16 cellular contexts compared by ENCODE assay signal in the genomic region with DNA sequence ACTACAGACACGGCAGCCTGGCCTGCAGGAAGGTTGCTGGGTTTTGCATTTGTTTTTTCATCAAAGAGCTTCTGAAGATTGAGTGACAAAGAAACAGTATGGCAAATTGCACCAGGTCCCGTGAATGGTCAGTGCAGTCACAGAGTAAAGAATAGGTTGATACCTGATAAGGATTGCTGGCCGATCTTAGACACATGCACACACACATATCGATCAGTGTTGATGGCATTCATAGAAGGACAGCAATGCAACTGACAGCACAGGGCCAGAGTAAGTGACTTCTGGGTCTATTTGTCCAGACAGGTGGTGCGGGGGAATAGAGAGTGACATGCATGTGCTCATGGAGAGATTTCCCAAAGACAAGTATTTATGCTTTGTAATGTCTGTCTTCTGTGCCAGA. TPM values are rescaled to one million over a fixed set of nuclear protein-coding genes. Genes with fewer than 3 reads are reported as not detected.
DNase-seq lines count a peak whose midpoint lies in the region; ATAC-seq and TF ChIP-seq lines count a peak whose summit lies in the region.
"Had no signal": no experiment of that assay in that cellular context is flagged by ENCODE, and none has a peak within 500 bp of the region (broad histone marks: within the 10 kb centered on the region; RNA-seq: fewer than 3 reads in every experiment).

No MANE protein-coding gene starts in this region.

- H3K27ac ChIP-seq in gastroesophageal sphincter = peak overlapping the region; percentile 15 to 96 (median 92)
- H3K27ac ChIP-seq in aorta (ENCODE audit: low read depth in 1 of 2, low read length in 2 of 2) = no peak overlapping the region
- H3K27ac ChIP-seq: BLaER1, GM23248 had no signal

- no peak for TF ChIP-seq EP300 in gastroesophageal sphincter (IDR thresholded peaks at IDR 0.05)

- peaks cover 34% of the 10 kb centered on the region for H3K4me1 Mint-ChIP-seq in progenitor cell of endocrine pancreas (ENCODE audit: low read depth)
- H3K4me1 Mint-ChIP-seq: CD8-positive, alpha-beta memory T cell had no signal

- H3K9me3 ChIP-seq in gastroesophageal sphincter (no peaks in the 10 kb centered on the region), aorta (ENCODE audit: control insufficient read depth, low read length) (no peaks in the 10 kb centered on the region)
- H3K9me3 ChIP-seq: BLaER1, Caco-2 had no signal

- intact Hi-C loops in aorta (cut with DNase I) = no loop called here

- H3K27ac Mint-ChIP-seq in progenitor cell of endocrine pancreas = peak overlapping the region; percentile 39
- H3K27ac Mint-ChIP-seq: CD8-positive, alpha-beta memory T cell; IgD-negative memory B cell had no signal

- TF ChIP-seq CTCF in gastroesophageal sphincter (IDR thresholded peaks at IDR 0.05) (no peak), progenitor cell of endocrine pancreas (IDR thresholded peaks at IDR 0.05; ENCODE audit: unreplicated experiment) (no peak)

- WGBS in gastroesophageal sphincter (ENCODE audit: low coverage in 1 of 2), 2 donors = 71 to 79% methylated on average over 3 to 4 of the region's 5 CpGs
- 96 to 99% methylated on average over 5 of the region's 5 CpGs for WGBS in aorta, 2 donors

- no peaks in the 10 kb centered on the region for H3K36me3 Mint-ChIP-seq in progenitor cell of endocrine pancreas (ENCODE audit: insufficient read depth)
- H3K36me3 Mint-ChIP-seq: CD8-positive, alpha-beta memory T cell had no signal

- TF ChIP-seq POLR2A in gastroesophageal sphincter (IDR thresholded peaks at IDR 0.05) = no peak

- H3K4me3 ChIP-seq in gastroesophageal sphincter (no peak overlapping the region), aorta (ENCODE audit: low read length in 2 of 2) (no peak overlapping the region)
- H3K4me3 ChIP-seq: BLaER1, GM23248 had no signal

- no peaks in the 10 kb centered on the region for H3K9me3 Mint-ChIP-seq in progenitor cell of endocrine pancreas (ENCODE audit: low read depth)
- H3K9me3 Mint-ChIP-seq: IgD-negative memory B cell had no signal

- no peak overlapping the region for H3K4me3 Mint-ChIP-seq in progenitor cell of endocrine pancreas (ENCODE audit: low read depth)
- H3K4me3 Mint-ChIP-seq: CD8-positive, alpha-beta memory T cell; IgD-negative memory B cell had no signal

- H3K27me3 ChIP-seq in gastroesophageal sphincter = no peaks in the 10 kb centered on the region
- no peaks in the 10 kb centered on the region for H3K27me3 ChIP-seq in aorta (ENCODE audit: control insufficient read depth in 1 of 2, insufficient read depth in 2 of 2, low read length in 1 of 2)
- H3K27me3 ChIP-seq: BLaER1 had no signal

- ATAC-seq in gastroesophageal sphincter = no peak
- ATAC-seq in HG03442 (IDR thresholded peaks at IDR 0.05; ENCODE audit: unreplicated experiment) = no peak
- no peak for ATAC-seq in GM18907 (IDR thresholded peaks at IDR 0.05; ENCODE audit: unreplicated experiment)
- ATAC-seq in aorta (ENCODE audit: low FRiP score) = no peak

- H3K4me1 ChIP-seq in gastroesophageal sphincter = peaks cover 12 to 99% (median 55%) of the 10 kb centered on the region in 3 donors
- no peaks in the 10 kb centered on the region for H3K4me1 ChIP-seq in aorta (ENCODE audit: control insufficient read depth in 1 of 2, insufficient read depth in 2 of 2, low read length in 2 of 2)
- H3K4me1 ChIP-seq: BLaER1 had no signal

- DNase-seq in mucosa of gallbladder (ENCODE audit: low spot score) = peak; percentile 28
- DNase-seq in progenitor cell of endocrine pancreas (ENCODE audit: low spot score, unreplicated experiment) = no peak
- DNase-seq in NCI-H1092 (lab: John Stamatoyannopoulos, UW) = no peak
- DNase-seq in aorta = no peak
- DNase-seq: AML-193; Caco-2; CD8-positive, alpha-beta memory T cell; DND-41; GDM1; GM23248; H7 had no signal

- H3K36me3 ChIP-seq in gastroesophageal sphincter (peaks cover 10 to 90% of the 10 kb centered on the region in 2 donors), aorta (ENCODE audit: control insufficient read depth in 1 of 2, insufficient read depth in 2 of 2, low read length in 1 of 2) (peaks cover 2 to 25% of the 10 kb centered on the region in 2 donors)

- peaks cover 5% of the 10 kb centered on the region for H3K27me3 Mint-ChIP-seq in progenitor cell of endocrine pancreas

RNA-seq across cellular contexts. Expression of a gene that starts 42.8 kb away (rescaled TPM):
- total RNA-seq in gastroesophageal sphincter = 100 to 1,000 TPM; 278 to 466 (median 371) TPM
- total RNA-seq in mucosa of gallbladder = 146 TPM
- total RNA-seq in progenitor cell of endocrine pancreas = 6.3 and 14.3 TPM in 2 replicates
- 10 to 100 TPM; 41.5 to 67.3 TPM for total RNA-seq in aorta
- 10 to 100 TPM; 13.6 to 15.5 TPM for polyA plus RNA-seq in aorta
- polyA plus RNA-seq: CD8-positive, alpha-beta memory T cell had no signal

Comparison
In these comparisons a context has a peak if more than half of its experiments do, and no peak if none do; other contexts are left out.
1. H3K27ac ChIP-seq: peak in gastroesophageal sphincter (4 of 4); none in aorta (0 of 2).